Comparison of ENCODE assay signal across 17 cellular contexts in genomic region chr20:45021626-45022025, GRCh38. TPM values are rescaled to one million over a fixed set of nuclear protein-coding genes. Genes with fewer than 3 reads are reported as not detected.
DNase-seq lines count a peak whose midpoint lies in the region; ATAC-seq and TF ChIP-seq lines count a peak whose summit lies in the region.
"Had no signal": no experiment of that assay in that cellular context is flagged by ENCODE, and none has a peak within 500 bp of the region (broad histone marks: within the 10 kb centered on the region; RNA-seq: fewer than 3 reads in every experiment).

No MANE protein-coding gene starts in this region.

- H3K4me3 ChIP-seq in CD4-positive, alpha-beta memory T cell (ENCODE audit: low read length in 2 of 2) = no peak overlapping the region

- peaks cover 75% of the 10 kb centered on the region for H3K4me1 ChIP-seq in CD4-positive, alpha-beta memory T cell (ENCODE audit: insufficient read depth, low read length)

- DNase-seq in activated CD4-positive, alpha-beta T cell treated with anti-CD3 and anti-CD28 coated beads for 36 hours = no peak
- no peak for DNase-seq in activated CD4-positive, alpha-beta T cell treated with anti-CD3 and anti-CD28 coated beads, Interleukin-2, amount 10 ng/mL, durations not matched to agents 24 days and 14 days
- DNase-seq in CD4-positive, alpha-beta memory T cell = no peak
- DNase-seq in WTC11 (ENCODE audit: low spot score) (no peak), immature natural killer cell (no peak), UCSD-AML1 (lab: John Stamatoyannopoulos, UW; ENCODE audit: unreplicated experiment) (no peak), CD14-positive monocyte (ENCODE audit: low spot score) (no peak)
- DNase-seq: 8988T, DMS79, MM.1S, NCI-H1092, NCI-H510A, NCI-H82, PC-3, RPMI8226, SHP77 treated with DMSO at 0.1 percent for 48 hours had no signal

- H3K9me3 ChIP-seq in CD4-positive, alpha-beta memory T cell (ENCODE audit: control insufficient read depth in 1 of 2, low read length in 2 of 2) = no peaks in the 10 kb centered on the region

- TF ChIP-seq CTCF in WTC11 (IDR thresholded peaks at IDR 0.05) (no peak), CD14-positive monocyte (IDR thresholded peaks at IDR 0.05) (no peak)

- intact Hi-C loops in activated CD4-positive, alpha-beta T cell treated with anti-CD3 and anti-CD28 coated beads for 36 hours (cut with DNase I, micrococcal nuclease) = loop anchor here in 1 of 2 experiments (2.0 kb wide), 1 partner anchor 15 kb away; no protein-coding TSS in a partner anchor
- intact Hi-C loops in activated CD4-positive, alpha-beta T cell treated with anti-CD3 and anti-CD28 coated beads, Interleukin-2, amount 10 ng/mL, durations not matched to agents 24 days and 14 days (cut with micrococcal nuclease) = no loop called here
- intact Hi-C loops in CD4-positive, alpha-beta memory T cell (cut with micrococcal nuclease) = no loop called here
- intact Hi-C loops in CD14-positive monocyte (cut with micrococcal nuclease) = no loop called here

- no peaks in the 10 kb centered on the region for H3K9me3 Mint-ChIP-seq in activated CD4-positive, alpha-beta T cell treated with anti-CD3 and anti-CD28 coated beads for 36 hours (ENCODE audit: low read depth)
- no peaks in the 10 kb centered on the region for H3K9me3 Mint-ChIP-seq in activated CD4-positive, alpha-beta T cell treated with anti-CD3 and anti-CD28 coated beads, Interleukin-2, amount 10 ng/mL, durations not matched to agents 24 days and 14 days
- no peaks in the 10 kb centered on the region for H3K9me3 Mint-ChIP-seq in CD4-positive, alpha-beta memory T cell
- H3K9me3 Mint-ChIP-seq in WTC11 (no peaks in the 10 kb centered on the region), immature natural killer cell (no peaks in the 10 kb centered on the region), CD14-positive monocyte (peaks cover 0 to 2% (median 0%) of the 10 kb centered on the region in 7 donors)

- peaks cover 69% of the 10 kb centered on the region for H3K36me3 ChIP-seq in CD4-positive, alpha-beta memory T cell (ENCODE audit: insufficient read depth, low read length)

- no peaks in the 10 kb centered on the region for H3K27me3 ChIP-seq in CD4-positive, alpha-beta memory T cell (ENCODE audit: insufficient read depth, low read length)

- no peak overlapping the region for H3K4me3 Mint-ChIP-seq in activated CD4-positive, alpha-beta T cell treated with anti-CD3 and anti-CD28 coated beads for 36 hours
- no peak overlapping the region for H3K4me3 Mint-ChIP-seq in activated CD4-positive, alpha-beta T cell treated with anti-CD3 and anti-CD28 coated beads, Interleukin-2, amount 10 ng/mL, durations not matched to agents 24 days and 14 days
- H3K4me3 Mint-ChIP-seq in CD4-positive, alpha-beta memory T cell = peak overlapping the region in 2 of 8 donors; percentile 1 to 31
- H3K4me3 Mint-ChIP-seq in WTC11 (no peak overlapping the region), immature natural killer cell (no peak overlapping the region), CD14-positive monocyte (no peak overlapping the region)

- no peaks in the 10 kb centered on the region for H3K27me3 Mint-ChIP-seq in activated CD4-positive, alpha-beta T cell treated with anti-CD3 and anti-CD28 coated beads for 36 hours
- H3K27me3 Mint-ChIP-seq in activated CD4-positive, alpha-beta T cell treated with anti-CD3 and anti-CD28 coated beads, Interleukin-2, amount 10 ng/mL, durations not matched to agents 24 days and 14 days = no peaks in the 10 kb centered on the region
- H3K27me3 Mint-ChIP-seq in CD4-positive, alpha-beta memory T cell = no peaks in the 10 kb centered on the region
- H3K27me3 Mint-ChIP-seq in WTC11 (ENCODE audit: low read depth) (no peaks in the 10 kb centered on the region), immature natural killer cell (ENCODE audit: low read depth in 3 of 3) (peaks cover 0 to 2% (median 0%) of the 10 kb centered on the region in 3 donors), CD14-positive monocyte (ENCODE audit: low read depth in 3 of 3) (no peaks in the 10 kb centered on the region)

- no peak for ATAC-seq in activated CD4-positive, alpha-beta T cell treated with anti-CD3 and anti-CD28 coated beads for 36 hours
- ATAC-seq in WTC11 (no peak), GM21619 (IDR thresholded peaks at IDR 0.05; ENCODE audit: unreplicated experiment) (no peak)
- ATAC-seq: PC-3 had no signal

- H3K27ac ChIP-seq in CD4-positive, alpha-beta memory T cell (ENCODE audit: low read depth, low read length) = no peak overlapping the region

- POLR2A ChIA-PET in activated CD4-positive, alpha-beta T cell treated with anti-CD3 and anti-CD28 coated beads for 36 hours (lab: Charles Lee) = no interaction called here
- POLR2A ChIA-PET in CD4-positive, alpha-beta memory T cell (lab: Charles Lee; ENCODE audit: partially characterized antibody) = no interaction called here
- POLR2A ChIA-PET in WTC11 (lab: Charles Lee) = no interaction called here

- peak overlapping the region; percentile 32 for H3K27ac Mint-ChIP-seq in activated CD4-positive, alpha-beta T cell treated with anti-CD3 and anti-CD28 coated beads for 36 hours
- H3K27ac Mint-ChIP-seq in activated CD4-positive, alpha-beta T cell treated with anti-CD3 and anti-CD28 coated beads, Interleukin-2, amount 10 ng/mL, durations not matched to agents 24 days and 14 days = no peak overlapping the region
- H3K27ac Mint-ChIP-seq in CD4-positive, alpha-beta memory T cell = peak overlapping the region in 4 of 7 donors; percentile 30 to 77 (median 65)
- H3K27ac Mint-ChIP-seq in WTC11 (peak overlapping the region; percentile 6; the same call in 1 of the 2 replicates), immature natural killer cell (peak overlapping the region in 4 of 6 donors; percentile 3 to 78 (median 33)), CD14-positive monocyte (peak overlapping the region in 1 of 7 donors; percentile 26)

- peaks cover 61% of the 10 kb centered on the region for H3K36me3 Mint-ChIP-seq in activated CD4-positive, alpha-beta T cell treated with anti-CD3 and anti-CD28 coated beads for 36 hours (ENCODE audit: low read depth)
- peaks cover 67% of the 10 kb centered on the region for H3K36me3 Mint-ChIP-seq in activated CD4-positive, alpha-beta T cell treated with anti-CD3 and anti-CD28 coated beads, Interleukin-2, amount 10 ng/mL, durations not matched to agents 24 days and 14 days (ENCODE audit: low read depth)
- H3K36me3 Mint-ChIP-seq in CD4-positive, alpha-beta memory T cell = peaks cover 62 to 85% of the 10 kb centered on the region in 2 donors
- H3K36me3 Mint-ChIP-seq in WTC11 (peaks cover 17% of the 10 kb centered on the region), immature natural killer cell (peaks cover 18 to 45% (median 36%) of the 10 kb centered on the region in 3 donors), CD14-positive monocyte (peaks cover 77 to 90% of the 10 kb centered on the region in 2 donors)

- CTCF ChIA-PET in activated CD4-positive, alpha-beta T cell treated with anti-CD3 and anti-CD28 coated beads for 36 hours (lab: Charles Lee) = interaction anchor here (1.2 to 3.6 kb wide), 3 partner anchors 10 to 77 kb away, joined by 3 to 23 read pairs (median 5); no protein-coding TSS in a partner anchor
- CTCF ChIA-PET in CD4-positive, alpha-beta memory T cell (lab: Charles Lee; ENCODE audit: partially characterized antibody) = interaction anchor here (0.7 kb wide), 1 partner anchor 272 kb away, joined by 3 read pairs; no protein-coding TSS in a partner anchor
- CTCF ChIA-PET in WTC11 (lab: Charles Lee) = no interaction called here

- H3K4me1 Mint-ChIP-seq in activated CD4-positive, alpha-beta T cell treated with anti-CD3 and anti-CD28 coated beads for 36 hours = peaks cover 63% of the 10 kb centered on the region
- H3K4me1 Mint-ChIP-seq in activated CD4-positive, alpha-beta T cell treated with anti-CD3 and anti-CD28 coated beads, Interleukin-2, amount 10 ng/mL, durations not matched to agents 24 days and 14 days = peaks cover 17% of the 10 kb centered on the region
- H3K4me1 Mint-ChIP-seq in CD4-positive, alpha-beta memory T cell = peaks cover 49 to 78% (median 61%) of the 10 kb centered on the region in 4 donors
- H3K4me1 Mint-ChIP-seq in WTC11 = peaks cover 33% of the 10 kb centered on the region
- peaks cover 59 to 95% of the 10 kb centered on the region in 2 donors for H3K4me1 Mint-ChIP-seq in immature natural killer cell
- no peaks in the 10 kb centered on the region for H3K4me1 Mint-ChIP-seq in CD14-positive monocyte

TF ChIP-seq in WTC11, 78 proteins besides CTCF, POLR2A, EP300 and RAD21 (continues in another document):
- TF ChIP-seq FOXK1 (CRISPR knock-in tag; IDR thresholded peaks at IDR 0.05) (no peak), AR (CRISPR knock-in tag; IDR thresholded peaks at IDR 0.05) (no peak), ZNF396 (CRISPR knock-in tag; IDR thresholded peaks at IDR 0.05; ENCODE audit: borderline replicate concordance) (no peak), SP1 (CRISPR knock-in tag; conservative IDR thresholded peaks at IDR 0.05) (no peak), ZNF121 (CRISPR knock-in tag; IDR thresholded peaks at IDR 0.05) (no peak)

RNA-seq across cellular contexts. Expression of gene STK4, which starts 55.3 kb away (rescaled TPM):
- 100 to 1,000 TPM; 156 to 164 TPM for total RNA-seq in activated CD4-positive, alpha-beta T cell treated with anti-CD3 and anti-CD28 coated beads for 36 hours
- total RNA-seq in activated CD4-positive, alpha-beta T cell treated with anti-CD3 and anti-CD28 coated beads, Interleukin-2, amount 10 ng/mL, durations not matched to agents 24 days and 14 days = 141 and 143 TPM in 2 replicates
- total RNA-seq in CD4-positive, alpha-beta memory T cell = 100 to 1,000 TPM; 358 to 374 TPM
- polyA plus RNA-seq in CD4-positive, alpha-beta memory T cell = 100 to 1,000 TPM; 151 to 266 TPM
- total RNA-seq in WTC11 (2021) = 36.0 to 41.2 TPM (median 37.9 TPM) in 3 replicates
- 100 to 1,000 TPM; 122 to 256 (median 133) TPM for polyA plus RNA-seq in immature natural killer cell
- polyA plus RNA-seq in CD14-positive monocyte = 100 to 1,000 TPM in 1 of 2 donors, 10 to 100 TPM in 1; 69.9 to 123 TPM
